28 cellular contexts compared by ENCODE assay signal in the genomic region with DNA sequence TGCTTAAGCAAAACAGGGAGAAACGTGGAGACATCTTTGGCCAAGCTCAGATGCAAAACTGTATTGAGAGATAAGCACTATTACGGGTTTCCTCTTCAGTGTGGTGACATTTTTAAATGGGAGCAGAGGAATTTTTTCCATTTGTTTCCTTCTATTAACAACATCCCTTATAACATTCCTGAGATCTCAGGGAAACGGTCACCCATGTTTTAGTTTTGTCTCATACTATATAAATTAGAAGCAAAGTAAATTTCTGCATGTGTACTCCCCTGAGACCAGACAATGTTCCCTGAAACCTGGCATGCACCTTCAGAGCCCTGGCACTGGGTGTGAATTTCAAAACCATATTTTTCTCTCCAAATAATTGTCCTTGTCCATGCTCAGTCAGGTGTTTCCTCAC. TPM values are rescaled to one million over a fixed set of nuclear protein-coding genes. Genes with fewer than 3 reads are reported as not detected.
A peak's percentile ranks its signal among the peaks of the same experiment; 100 is the strongest.
DNase-seq lines count a peak whose midpoint lies in the region; ATAC-seq, FAIRE-seq and TF ChIP-seq lines count a peak whose summit lies in the region.
"Had no signal": no experiment of that assay in that cellular context is flagged by ENCODE, and none has a peak within 500 bp of the region (broad histone marks: within the 10 kb centered on the region; RNA-seq: fewer than 3 reads in every experiment).

No MANE protein-coding gene starts in this region.

- H4K8ac ChIP-seq in mesenchymal stem cell (ENCODE audit: low read length) = no peak overlapping the region

- H2BK120ac ChIP-seq in mesenchymal stem cell (ENCODE audit: low read depth, low read length) = no peak overlapping the region

- no peak overlapping the region for H3K4me2 ChIP-seq in mesenchymal stem cell (ENCODE audit: low read length, poor library complexity, severe bottlenecking)

- H3K36me3 ChIP-seq in mesenchymal stem cell (ENCODE audit: control insufficient read depth in 1 of 2, insufficient read depth in 2 of 2, low read depth in 1 of 2, low read length in 2 of 2) = no peaks in the 10 kb centered on the region
- no peaks in the 10 kb centered on the region for H3K36me3 ChIP-seq in gastrocnemius medialis
- H3K36me3 ChIP-seq in WERI-Rb-1 = no peaks in the 10 kb centered on the region
- H3K36me3 ChIP-seq: ovary, stomach, tibial nerve had no signal

- H2BK5ac ChIP-seq in mesenchymal stem cell (ENCODE audit: low read depth, low read length, poor library complexity, severe bottlenecking) = no peak overlapping the region

- intact Hi-C loops in natural killer cell (cut with micrococcal nuclease) = no loop called here
- intact Hi-C loops in gastrocnemius medialis (cut with DNase I; ENCODE audit: low total_unique reads) = no loop called here

- no peak for ATAC-seq in natural killer cell treated with Interleukin-12 subunit alpha and Interleukin-12 subunit beta and Interleukin-15 and Interleukin-18, amount 100 ng/mL, for 72 hours
- ATAC-seq in natural killer cell (no peak), gastrocnemius medialis (no peak)
- ATAC-seq: activated CD4-positive, alpha-beta T cell treated with anti-CD3 and anti-CD28 coated beads for 36 hours; activated naive CD8-positive, alpha-beta T cell treated with anti-CD3 and anti-CD28 coated beads, Interleukin-2, amount 50 U/mL, for 24 hours; left colon had no signal

- no peaks in the 10 kb centered on the region for H3K36me3 Mint-ChIP-seq in natural killer cell treated with Interleukin-12 subunit alpha and Interleukin-12 subunit beta and Interleukin-15 and Interleukin-18, amount 100 ng/mL, for 72 hours
- H3K36me3 Mint-ChIP-seq in natural killer cell (no peaks in the 10 kb centered on the region), type B pancreatic cell (no peaks in the 10 kb centered on the region)
- H3K36me3 Mint-ChIP-seq: CD14-positive monocyte had no signal

- no peak for DNase-seq in natural killer cell treated with Interleukin-12 subunit alpha and Interleukin-12 subunit beta and Interleukin-15 and Interleukin-18, amount 100 ng/mL, for 72 hours (ENCODE audit: low spot score)
- DNase-seq in natural killer cell (no peak), cerebellum (ENCODE audit: low spot score) (peak; percentile 32), mesenchymal stem cell (no peak), type B pancreatic cell (ENCODE audit: extremely low spot score, unreplicated experiment) (no peak), GM12891 (ENCODE audit: insufficient read length, low spot score) (no peak), gastrocnemius medialis (no peak), WERI-Rb-1 (no peak)
- DNase-seq: 8988T; activated CD4-positive, alpha-beta T cell treated with anti-CD3 and anti-CD28 coated beads for 36 hours; activated gamma-delta T cell treated with Interleukin-2 at 50 U/mL for 16 hours; activated naive CD8-positive, alpha-beta T cell treated with anti-CD3 and anti-CD28 coated beads, Interleukin-2, amount 50 U/mL, for 24 hours; activated T-cell treated with anti-CD3 and anti-CD28 coated beads, Interleukin-2, amount 50 U/mL, for 24 hours; effector CD8-positive, alpha-beta T cell; erythroblast; foreskin melanocyte; left colon; NCI-H2029 treated with DMSO at 0.1 percent for 48 hours; NCI-H345; NCI-H774; ovary; RPMI8226; small intestine; stimulated activated CD4-positive, alpha-beta T cell treated with anti-CD3 and anti-CD28 coated beads, Interleukin-2, amount 100 ng/mL, for 24 hours; stomach had no signal

- H3K4me3 Mint-ChIP-seq in natural killer cell treated with Interleukin-12 subunit alpha and Interleukin-12 subunit beta and Interleukin-15 and Interleukin-18, amount 100 ng/mL, for 72 hours = no peak overlapping the region
- H3K4me3 Mint-ChIP-seq in natural killer cell (no peak overlapping the region), type B pancreatic cell (no peak overlapping the region)
- H3K4me3 Mint-ChIP-seq: activated CD4-positive, alpha-beta T cell treated with anti-CD3 and anti-CD28 coated beads for 36 hours; activated naive CD8-positive, alpha-beta T cell treated with anti-CD3 and anti-CD28 coated beads, Interleukin-2, amount 50 U/mL, for 24 hours; activated T-cell treated with anti-CD3 and anti-CD28 coated beads, Interleukin-2, amount 50 U/mL, for 24 hours; CD14-positive monocyte had no signal

- no peaks in the 10 kb centered on the region for H3K27me3 ChIP-seq in mesenchymal stem cell (ENCODE audit: control insufficient read depth in 1 of 2, insufficient read depth in 1 of 2, low read length in 2 of 2)
- no peaks in the 10 kb centered on the region for H3K27me3 ChIP-seq in gastrocnemius medialis
- no peaks in the 10 kb centered on the region for H3K27me3 ChIP-seq in WERI-Rb-1 (ENCODE audit: insufficient read depth, low read depth, severe bottlenecking)
- H3K27me3 ChIP-seq: ovary, stomach, tibial nerve had no signal

- H3K9ac ChIP-seq in mesenchymal stem cell (ENCODE audit: low read length) = peak overlapping the region; percentile 5

- no peak overlapping the region for H4K91ac ChIP-seq in mesenchymal stem cell (ENCODE audit: low read length)

- H3K9me3 Mint-ChIP-seq in natural killer cell treated with Interleukin-12 subunit alpha and Interleukin-12 subunit beta and Interleukin-15 and Interleukin-18, amount 100 ng/mL, for 72 hours = peaks cover 3% of the 10 kb centered on the region
- H3K9me3 Mint-ChIP-seq in natural killer cell (no peaks in the 10 kb centered on the region), type B pancreatic cell (no peaks in the 10 kb centered on the region)
- H3K9me3 Mint-ChIP-seq: activated naive CD8-positive, alpha-beta T cell treated with anti-CD3 and anti-CD28 coated beads, Interleukin-2, amount 50 U/mL, for 24 hours; activated T-cell treated with anti-CD3 and anti-CD28 coated beads, Interleukin-2, amount 50 U/mL, for 24 hours had no signal

- in situ Hi-C loops in gastrocnemius medialis (cut with MboI; ENCODE audit: low sequenced_read_pairs in 4 of 4) = no loop called here

- 61% methylated on average over 2 of the region's 3 CpGs for WGBS in mesenchymal stem cell

- H3K27me3 Mint-ChIP-seq in natural killer cell treated with Interleukin-12 subunit alpha and Interleukin-12 subunit beta and Interleukin-15 and Interleukin-18, amount 100 ng/mL, for 72 hours = peaks cover 0 to 2% of the 10 kb centered on the region in 2 donors
- H3K27me3 Mint-ChIP-seq in natural killer cell (ENCODE audit: low read depth in 2 of 2) (no peaks in the 10 kb centered on the region), type B pancreatic cell (peaks cover 3% of the 10 kb centered on the region)

- no peak overlapping the region for H3K18ac ChIP-seq in mesenchymal stem cell (ENCODE audit: low read depth in 1 of 2, low read length in 2 of 2)

- TF ChIP-seq CTCF in natural killer cell (IDR thresholded peaks at IDR 0.05) (no peak), type B pancreatic cell (conservative IDR thresholded peaks at IDR 0.05) (no peak), gastrocnemius medialis (IDR thresholded peaks at IDR 0.05 in 4 of 5, conservative IDR thresholded peaks at IDR 0.05 in 1 of 5) (no peak), WERI-Rb-1 (IDR thresholded peaks at IDR 0.05; ENCODE audit: low read depth, low read length) (no peak)

- no peak overlapping the region for H3K27ac ChIP-seq in mesenchymal stem cell (ENCODE audit: low read length, poor library complexity, severe bottlenecking)
- no peak overlapping the region for H3K27ac ChIP-seq in gastrocnemius medialis
- no peak overlapping the region for H3K27ac ChIP-seq in WERI-Rb-1
- H3K27ac ChIP-seq: ovary, stomach, tibial nerve had no signal

- no peak overlapping the region for H3K23ac ChIP-seq in mesenchymal stem cell (ENCODE audit: low read length in 2 of 2)

- H3K4me1 Mint-ChIP-seq in natural killer cell treated with Interleukin-12 subunit alpha and Interleukin-12 subunit beta and Interleukin-15 and Interleukin-18, amount 100 ng/mL, for 72 hours (ENCODE audit: low read depth in 2 of 2) = peaks cover 53 to 58% of the 10 kb centered on the region in 2 donors
- H3K4me1 Mint-ChIP-seq in natural killer cell (peaks cover 23 to 40% of the 10 kb centered on the region in 2 donors), type B pancreatic cell (ENCODE audit: unreplicated experiment) (peaks cover 54% of the 10 kb centered on the region)

- TF ChIP-seq POLR2A in GM12891 (IDR thresholded peaks at IDR 0.05; ENCODE audit: low read depth, low read length) = no peak
- TF ChIP-seq POLR2A in gastrocnemius medialis (IDR thresholded peaks at IDR 0.05) = no peak

- H3K4me1 ChIP-seq in mesenchymal stem cell (ENCODE audit: control insufficient read depth, insufficient read depth, low read depth, low read length) (peaks cover 14% of the 10 kb centered on the region), gastrocnemius medialis (no peaks in the 10 kb centered on the region)
- H3K4me1 ChIP-seq: tibial nerve had no signal

- H3K27ac Mint-ChIP-seq in natural killer cell treated with Interleukin-12 subunit alpha and Interleukin-12 subunit beta and Interleukin-15 and Interleukin-18, amount 100 ng/mL, for 72 hours = peak overlapping the region; percentile 17 to 92
- H3K27ac Mint-ChIP-seq in natural killer cell = peak overlapping the region in 1 of 2 donors; percentile 9
- peak overlapping the region; percentile 61 for H3K27ac Mint-ChIP-seq in type B pancreatic cell
- H3K27ac Mint-ChIP-seq: activated naive CD8-positive, alpha-beta T cell treated with anti-CD3 and anti-CD28 coated beads, Interleukin-2, amount 50 U/mL, for 24 hours; activated T-cell treated with anti-CD3 and anti-CD28 coated beads, Interleukin-2, amount 50 U/mL, for 24 hours; CD14-positive monocyte had no signal

- H2BK12ac ChIP-seq in mesenchymal stem cell (ENCODE audit: low read length in 2 of 2) = no peak overlapping the region

- H3K79me1 ChIP-seq in mesenchymal stem cell (replicated peaks; ENCODE audit: low read length, poor library complexity, severe bottlenecking) = no peaks in the 10 kb centered on the region

- H3K4ac ChIP-seq in mesenchymal stem cell (ENCODE audit: low read depth in 1 of 2, low read length in 2 of 2) = no peak overlapping the region

- no peak overlapping the region for H3K14ac ChIP-seq in mesenchymal stem cell (ENCODE audit: low read length in 2 of 2)

- H2BK15ac ChIP-seq in mesenchymal stem cell (ENCODE audit: low read depth, poor library complexity, severe bottlenecking) = no peak overlapping the region

- H3K9me3 ChIP-seq in mesenchymal stem cell (ENCODE audit: control insufficient read depth, low read length) (no peaks in the 10 kb centered on the region), gastrocnemius medialis (no peaks in the 10 kb centered on the region), WERI-Rb-1 (ENCODE audit: severe bottlenecking) (no peaks in the 10 kb centered on the region)
- H3K9me3 ChIP-seq: ovary, stomach, tibial nerve had no signal

- H2AK5ac ChIP-seq in mesenchymal stem cell (ENCODE audit: low read length, severe bottlenecking) = no peak overlapping the region

- no peak for FAIRE-seq in GM12891 (lab: Jason Lieb, UNC)
- FAIRE-seq: H1, small intestine had no signal

- H2AFZ ChIP-seq in mesenchymal stem cell (ENCODE audit: low read depth, low read length) = no peak overlapping the region

- no peak overlapping the region for H3K4me3 ChIP-seq in mesenchymal stem cell (ENCODE audit: insufficient read depth in 1 of 2, low read depth in 1 of 2, low read length in 2 of 2)
- H3K4me3 ChIP-seq in gastrocnemius medialis = no peak overlapping the region
- no peak overlapping the region for H3K4me3 ChIP-seq in WERI-Rb-1 (ENCODE audit: low read depth, low read length)
- H3K4me3 ChIP-seq: ovary, stomach, tibial nerve had no signal

RNA-seq across cellular contexts. Expression of a gene that starts 57.6 kb away (rescaled TPM):
- under 1 TPM; 0.73 to 0.95 TPM for total RNA-seq in natural killer cell treated with Interleukin-12 subunit alpha and Interleukin-12 subunit beta and Interleukin-15 and Interleukin-18, amount 100 ng/mL, for 72 hours
- total RNA-seq in natural killer cell (1 to 10 TPM in 1 of 3 donors, under 1 TPM in 2; 0.49 to 1.3 (median 0.50) TPM), cerebellum (80.7 TPM), type B pancreatic cell (ENCODE audit: low replicate concordance) (23.6 and 28.9 TPM in 2 replicates), gastrocnemius medialis (1 to 10 TPM; 1.7 to 6.8 (median 4.4) TPM)
- polyA plus RNA-seq in mesenchymal stem cell (2013, experiment 1 of 2) = 8.3 TPM
- polyA plus RNA-seq in mesenchymal stem cell (2013, experiment 2 of 2) = 8.2 TPM
- not detected for polyA plus RNA-seq in GM12891 (2012; ENCODE audit: low read depth, missing spikeins)
